8 cellular contexts compared by ENCODE assay signal in the genomic region with DNA sequence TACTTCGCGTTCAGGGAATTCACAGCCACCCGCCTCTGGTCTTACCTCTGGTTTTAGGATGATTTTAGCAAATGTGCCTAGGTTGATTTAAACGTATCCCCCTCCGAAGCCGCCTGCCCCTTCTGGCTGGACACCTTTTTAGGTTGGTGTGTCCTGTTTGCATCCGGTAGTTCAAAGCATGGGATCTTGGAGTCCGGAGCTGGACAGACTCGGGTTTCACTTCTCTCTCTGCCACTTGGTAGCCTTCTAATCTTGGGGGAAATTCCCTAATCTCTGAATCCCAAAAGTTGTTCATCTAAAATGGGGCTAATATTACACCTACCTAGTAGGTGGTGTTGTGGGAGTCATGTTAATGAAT. TPM values are rescaled to one million over a fixed set of nuclear protein-coding genes. Genes with fewer than 3 reads are reported as not detected.
DNase-seq lines count a peak whose midpoint lies in the region; ATAC-seq and TF ChIP-seq lines count a peak whose summit lies in the region.

No MANE protein-coding gene starts in this region.

- no peak for TF ChIP-seq EP300 in SK-N-SH (IDR thresholded peaks at IDR 0.05; ENCODE audit: borderline replicate concordance in 1 of 2, low read depth in 1 of 2, low read length in 1 of 2)
- no peak for TF ChIP-seq EP300 in stomach (IDR thresholded peaks at IDR 0.05)

- H3K9me3 ChIP-seq in ES-I3 (ENCODE audit: control insufficient read depth, insufficient read depth, low read length) (peaks cover under 1% of the 10 kb centered on the region; the same call in 1 of the 2 replicates), SK-N-SH (0 out of 2 replicates have a peak, but pooled peaks cover under 1% of the 10 kb centered on the region), iPS DF 6.9 (ENCODE audit: control insufficient read depth, insufficient read depth, low read length) (no peaks in the 10 kb centered on the region), stomach (peaks cover 0 to 5% (median 0%) of the 10 kb centered on the region in 4 donors)

- DNase-seq in HFF-Myc (ENCODE audit: extremely low read depth, low read depth) (no peak), SK-N-SH (no peak), iPS DF 6.9 (ENCODE audit: low read depth, low spot score) (no peak), stomach (no peak), SKM-1 treated with dmso at 0.1 percent for 144 hours (lab: John Stamatoyannopoulos, UW; ENCODE audit: unreplicated experiment) (no peak)
- no peak for DNase-seq in activated CD4-positive, alpha-beta T cell treated with anti-CD3 and anti-CD28 coated beads, Interleukin-2, amount 50 U/mL, for 4 hours

- peaks cover 7% of the 10 kb centered on the region for H3F3A ChIP-seq in SK-N-SH (replicated peaks; ENCODE audit: insufficient read depth)

- peaks cover 33% of the 10 kb centered on the region for H3K79me2 ChIP-seq in SK-N-SH (ENCODE audit: insufficient read depth)

- peak overlapping the region; percentile 93 for H3K4me2 ChIP-seq in SK-N-SH

- H2AFZ ChIP-seq in SK-N-SH (ENCODE audit: low read depth) = peak overlapping the region; percentile 95

- no peak for TF ChIP-seq RAD21 in SK-N-SH (IDR thresholded peaks at IDR 0.05; ENCODE audit: low read length)

- intact Hi-C loops in stomach (cut with DNase I; ENCODE audit: low total_unique reads) = no loop called here

- WGBS in SK-N-SH (ENCODE audit: low lambda C conversion rate) = 1% methylated on average over 9 of the region's 9 CpGs
- WGBS in iPS DF 6.9 (ENCODE audit: insufficient coverage, insufficient read length) = no CpG with 5 or more reads among the region's 9 CpGs
- 0 to 2% (median 1%) methylated on average over 9 of the region's 9 CpGs for WGBS in stomach, 5 donors

- H3K27me3 ChIP-seq in SK-N-SH (ENCODE audit: insufficient read depth) (no peaks in the 10 kb centered on the region), iPS DF 6.9 (ENCODE audit: control insufficient read depth, insufficient read depth, low read length) (no peaks in the 10 kb centered on the region), stomach (no peaks in the 10 kb centered on the region)

- POLR2A ChIA-PET in SK-N-SH (lab: Yijun Ruan, JAX) = interaction anchor here (1.0 to 1.9 kb wide), 2 partner anchors 37 to 90 kb away, joined by 4 to 5 read pairs; a partner anchor contains a TSS

- no peaks in the 10 kb centered on the region for H3K9me2 ChIP-seq in SK-N-SH

- H3K9ac ChIP-seq in ES-I3 (ENCODE audit: low read depth, low read length) (peak overlapping the region; percentile 96), SK-N-SH (peak overlapping the region; percentile 84)

- H3K36me3 ChIP-seq in ES-I3 (ENCODE audit: insufficient read depth, low read length) (peaks cover 4% of the 10 kb centered on the region; the same call in 1 of the 2 replicates), SK-N-SH (replicated peaks in 1 of 2; ENCODE audit: control insufficient read depth in 1 of 2, insufficient read depth in 2 of 2, low read length in 1 of 2) (peaks cover 12 to 20% of the 10 kb centered on the region in 2 experiments), iPS DF 6.9 (ENCODE audit: control insufficient read depth, insufficient read depth, low read length) (peaks cover 3% of the 10 kb centered on the region; the same call in 1 of the 2 replicates), stomach (peaks cover 0 to 16% (median 2%) of the 10 kb centered on the region in 4 donors)

- H3K27ac ChIP-seq in SK-N-SH (ENCODE audit: low read depth in 2 of 2, low read length in 1 of 2) = peak overlapping the region; percentile 43 to 72; a peak in 3 of 4 replicates
- H3K27ac ChIP-seq in iPS DF 6.9 (ENCODE audit: low read length) = no peak overlapping the region
- peak overlapping the region in 3 of 5 donors; percentile 56 to 77 (median 76) for H3K27ac ChIP-seq in stomach

- TF ChIP-seq CTCF in HFF-Myc (IDR thresholded peaks at IDR 0.05; ENCODE audit: low read depth, low read length, missing control alignments) (no peak), SK-N-SH (IDR thresholded peaks at IDR 0.05) (no peak), stomach (IDR thresholded peaks at IDR 0.05) (no peak)

- H3K4me3 ChIP-seq in HFF-Myc (replicated peaks; ENCODE audit: low read depth, low read length) (peak overlapping the region; percentile 80), SK-N-SH (ENCODE audit: low read depth in 2 of 2, low read length in 1 of 2) (peak overlapping the region; percentile 68 to 89), iPS DF 6.9 (ENCODE audit: low read length) (peak overlapping the region; percentile 83; the same call in 1 of the 2 replicates), stomach (peak overlapping the region; percentile 74 to 97 (median 87))

- H4K20me1 ChIP-seq in SK-N-SH (ENCODE audit: insufficient read depth) = no peaks in the 10 kb centered on the region

- no peak for ATAC-seq in GM21619 (IDR thresholded peaks at IDR 0.05; ENCODE audit: unreplicated experiment)

- CTCF ChIA-PET in SK-N-SH (lab: Yijun Ruan, JAX) = interaction anchor here (0.6 to 3.9 kb wide), 9 partner anchors 27 to 1422 kb away, joined by 3 to 41 read pairs (median 3); no protein-coding TSS in a partner anchor

- no peak for TF ChIP-seq POLR2A in stomach (IDR thresholded peaks at IDR 0.05)

- H3K4me1 ChIP-seq in ES-I3 (ENCODE audit: insufficient read depth, low read length) (peaks cover 4% of the 10 kb centered on the region; the same call in 1 of the 2 replicates), SK-N-SH (ENCODE audit: control insufficient read depth in 1 of 2, insufficient read depth in 2 of 2, low read depth in 1 of 2, low read length in 1 of 2) (peaks cover 4 to 10% of the 10 kb centered on the region in 2 experiments; a peak in 3 of 4 replicates), iPS DF 6.9 (ENCODE audit: control insufficient read depth, insufficient read depth, low read length) (peaks cover 4% of the 10 kb centered on the region; the same call in 1 of the 2 replicates), stomach (peaks cover 5 to 23% (median 20%) of the 10 kb centered on the region in 4 donors)

TF ChIP-seq in SK-N-SH, 30 proteins besides CTCF, POLR2A, EP300 and RAD21:
- TF ChIP-seq FOSL2 (IDR thresholded peaks at IDR 0.05; ENCODE audit: borderline replicate concordance, low read depth) = no peak
- no peak for TF ChIP-seq RFX5 (IDR thresholded peaks at IDR 0.05; ENCODE audit: low read length)
- TF ChIP-seq TAF1 (IDR thresholded peaks at IDR 0.05; ENCODE audit: borderline replicate concordance, low read depth, low read length) = no peak

RNA-seq across cellular contexts. Expression of a gene that starts 0.7 kb away (rescaled TPM):
- polyA plus RNA-seq in SK-N-SH (2012; rRNA removed) (13.2 and 15.4 TPM in 2 replicates), stomach (1 to 10 TPM; 5.7 to 9.3 (median 7.0) TPM)
- polyA plus RNA-seq in SK-N-SH (2012; cell fraction: cytosol; rRNA removed) = 12.7 and 13.3 TPM in 2 replicates
- polyA plus RNA-seq in SK-N-SH (2012; cell fraction: nucleus; rRNA removed) = 18.3 and 30.3 TPM in 2 replicates
- total RNA-seq in stomach = 10 to 100 TPM in 3 of 5 donors, 1 to 10 TPM in 2; 7.2 to 43.8 (median 30.5) TPM

RNA-seq across cellular contexts. Expression of a gene that starts 23.1 kb away (rescaled TPM):
- polyA plus RNA-seq in SK-N-SH (2012; rRNA removed) = not detected in 2 replicates
- polyA plus RNA-seq in SK-N-SH (2012; cell fraction: cytosol; rRNA removed) = not detected in 2 replicates
- 0.11 TPM in 1 of 2 replicates, not detected in the other for polyA plus RNA-seq in SK-N-SH (2012; cell fraction: nucleus; rRNA removed)
- total RNA-seq in stomach = 1 to 10 TPM in 1 of 5 donors, not detected in 4; 1.3 TPM
- under 1 TPM in 1 of 3 donors, not detected in 2; 0.13 TPM for polyA plus RNA-seq in stomach
